Comparison of ENCODE assay signal across 20 cellular contexts in genomic region chr15:29800441-29801366, GRCh38. TPM values are rescaled to one million over a fixed set of nuclear protein-coding genes. Genes with fewer than 3 reads are reported as not detected.
A peak's percentile ranks its signal among the peaks of the same experiment; 100 is the strongest.
DNase-seq lines count a peak whose midpoint lies in the region; ATAC-seq, FAIRE-seq and TF ChIP-seq lines count a peak whose summit lies in the region.
"Had no signal": no experiment of that assay in that cellular context is flagged by ENCODE, and none has a peak within 500 bp of the region (broad histone marks: within the 10 kb centered on the region; RNA-seq: fewer than 3 reads in every experiment).

No MANE protein-coding gene starts in this region.

- TF ChIP-seq RAD21 in A549 (conservative IDR thresholded peaks at IDR 0.05 in 1 of 2, IDR thresholded peaks at IDR 0.05 in 1 of 2), result no peak

- no peak for TF ChIP-seq CTCF in A549 (IDR thresholded peaks at IDR 0.05)
- TF ChIP-seq CTCF in RWPE2 (IDR thresholded peaks at IDR 0.05; ENCODE audit: poor library complexity, severe bottlenecking), result no peak
- TF ChIP-seq CTCF in fibroblast of pulmonary artery (IDR thresholded peaks at IDR 0.05; ENCODE audit: low read length, missing control alignments), result no peak
- TF ChIP-seq CTCF in nephron (IDR thresholded peaks at IDR 0.05; ENCODE audit: unreplicated experiment in 3 of 3), result no peak

- 88% methylated on average over 7 of the region's 7 CpGs for WGBS in A549 (ENCODE audit: missing lambda C conversion rate)

- no peak for TF ChIP-seq EP300 in A549 (IDR thresholded peaks at IDR 0.05)

- H3K27ac ChIP-seq in A549, result no peak overlapping the region
- peak overlapping the region; percentile 21 for H3K27ac ChIP-seq in RWPE2 (ENCODE audit: poor library complexity, severe bottlenecking)

- H3K4me3 Mint-ChIP-seq in nephron, result no peak overlapping the region
- H3K4me3 Mint-ChIP-seq in activated CD8-positive, alpha-beta memory T cell treated with anti-CD3 and anti-CD28 coated beads, Interleukin-2, amount 10 ng/mL, durations not matched to agents 7 days and 5 days, result no peak overlapping the region
- H3K4me3 Mint-ChIP-seq in activated T-helper 17 cell treated with anti-CD3 and anti-CD28 coated beads, Interleukin-2, amount 50 U/mL, for 72 hours, result no peak overlapping the region
- H3K4me3 Mint-ChIP-seq: activated CD8-positive, alpha-beta T cell treated with anti-CD3 and anti-CD28 coated beads for 36 hours; activated naive CD8-positive, alpha-beta T cell treated with anti-CD3 and anti-CD28 coated beads, Interleukin-2, amount 50 U/mL, for 24 hours; activated T-helper 1 cell treated with anti-CD3 and anti-CD28 coated beads, Interleukin-12 subunit alpha, Interleukin-12 subunit beta, Interleukin-2, Interleukin-4 antibody, amounts not matched to agents 30 ng/mL and 10 ng/mL and 1 ng/mL, durations not matched to agents 14 hours and 24 hours and 36 hours; CD4-positive, alpha-beta T cell had no signal

- peak overlapping the region; percentile 1 to 87 (median 60) for H3K27ac Mint-ChIP-seq in nephron
- no peak overlapping the region for H3K27ac Mint-ChIP-seq in activated CD8-positive, alpha-beta memory T cell treated with anti-CD3 and anti-CD28 coated beads, Interleukin-2, amount 10 ng/mL, durations not matched to agents 7 days and 5 days
- H3K27ac Mint-ChIP-seq in activated T-helper 17 cell treated with anti-CD3 and anti-CD28 coated beads, Interleukin-2, amount 50 U/mL, for 72 hours, result no peak overlapping the region
- H3K27ac Mint-ChIP-seq: activated CD8-positive, alpha-beta T cell treated with anti-CD3 and anti-CD28 coated beads for 36 hours; activated naive CD8-positive, alpha-beta T cell treated with anti-CD3 and anti-CD28 coated beads, Interleukin-2, amount 50 U/mL, for 24 hours; activated T-helper 1 cell treated with anti-CD3 and anti-CD28 coated beads, Interleukin-12 subunit alpha, Interleukin-12 subunit beta, Interleukin-2, Interleukin-4 antibody, amounts not matched to agents 30 ng/mL and 10 ng/mL and 1 ng/mL, durations not matched to agents 14 hours and 24 hours and 36 hours; CD4-positive, alpha-beta T cell had no signal

- H3K4me2 ChIP-seq in A549, result no peak overlapping the region

- FAIRE-seq in A549 (lab: Jason Lieb, UNC) (peak; percentile 96), RCC 7860 (lab: Jason Lieb, UNC) (no peak)

- H3K4me3 ChIP-seq in A549 (no peak overlapping the region), RWPE2 (ENCODE audit: severe bottlenecking) (no peak overlapping the region), fibroblast of pulmonary artery (replicated peaks; ENCODE audit: low read depth, low read length) (peak overlapping the region; percentile 26)
- H3K4me3 ChIP-seq: mucosa of descending colon had no signal

- no peak for TF ChIP-seq POLR2A in A549 (IDR thresholded peaks at IDR 0.05; ENCODE audit: low read length)

- no peak for DNase-seq in A549 (ENCODE audit: low read depth in 1 of 2, low spot score in 1 of 2)
- DNase-seq in RWPE2 (ENCODE audit: low spot score), result no peak
- DNase-seq in fibroblast of pulmonary artery (ENCODE audit: low read depth), result peak; percentile 80
- no peak for DNase-seq in activated CD8-positive, alpha-beta memory T cell treated with anti-CD3 and anti-CD28 coated beads, Interleukin-2, amount 10 ng/mL, durations not matched to agents 7 days and 5 days
- DNase-seq in NCI-H2196 treated with DMSO at 0.1 percent for 48 hours (lab: John Stamatoyannopoulos, UW; ENCODE audit: unreplicated experiment), result no peak
- no peak for DNase-seq in RCC 7860 (ENCODE audit: low spot score)
- DNase-seq: activated CD8-positive, alpha-beta T cell treated with anti-CD3 and anti-CD28 coated beads for 36 hours; activated naive CD8-positive, alpha-beta T cell treated with anti-CD3 and anti-CD28 coated beads, Interleukin-2, amount 50 U/mL, for 24 hours; caudate nucleus; CD4-positive, alpha-beta T cell; DND-41; mucosa of descending colon; MV-4-11; NCI-H2081 treated with DMSO at 0.1 percent for 48 hours; stimulated activated CD4-positive, alpha-beta T cell treated with anti-CD3 and anti-CD28 coated beads, Interleukin-12 subunit alpha, Interleukin-12 subunit beta, amount 100 ng/mL, for 4 hours; stimulated activated naive CD4-positive, alpha-beta T cell had no signal

- peaks cover 49% of the 10 kb centered on the region for H3K36me3 ChIP-seq in RWPE2 (ENCODE audit: low read depth)

- peaks cover 19% of the 10 kb centered on the region for H3K4me1 Mint-ChIP-seq in nephron
- H3K4me1 Mint-ChIP-seq in activated CD8-positive, alpha-beta memory T cell treated with anti-CD3 and anti-CD28 coated beads, Interleukin-2, amount 10 ng/mL, durations not matched to agents 7 days and 5 days, result no peaks in the 10 kb centered on the region
- no peaks in the 10 kb centered on the region for H3K4me1 Mint-ChIP-seq in activated T-helper 17 cell treated with anti-CD3 and anti-CD28 coated beads, Interleukin-2, amount 50 U/mL, for 72 hours
- H3K4me1 Mint-ChIP-seq: activated naive CD8-positive, alpha-beta T cell treated with anti-CD3 and anti-CD28 coated beads, Interleukin-2, amount 50 U/mL, for 24 hours had no signal

- no peak for ATAC-seq in A549
- ATAC-seq in RWPE2 (ENCODE audit: low read depth), result no peak
- ATAC-seq in activated CD8-positive, alpha-beta memory T cell treated with anti-CD3 and anti-CD28 coated beads, Interleukin-2, amount 10 ng/mL, durations not matched to agents 7 days and 5 days, result no peak
- no peak for ATAC-seq in activated T-helper 17 cell treated with anti-CD3 and anti-CD28 coated beads, Interleukin-2, amount 50 U/mL, for 72 hours (replicated peaks)
- ATAC-seq: activated CD8-positive, alpha-beta T cell treated with anti-CD3 and anti-CD28 coated beads for 36 hours; activated naive CD8-positive, alpha-beta T cell treated with anti-CD3 and anti-CD28 coated beads, Interleukin-2, amount 50 U/mL, for 24 hours; mucosa of descending colon; Panc1 had no signal

- CTCF ChIA-PET in A549 (lab: Yijun Ruan, JAX), result interaction anchor here (0.9 to 2.2 kb wide), 4 partner anchors 10 to 125 kb away, joined by 3 to 6 read pairs (median 5); no protein-coding TSS in a partner anchor
- CTCF ChIA-PET in activated CD8-positive, alpha-beta memory T cell treated with anti-CD3 and anti-CD28 coated beads, Interleukin-2, amount 10 ng/mL, durations not matched to agents 7 days and 5 days (lab: Charles Lee), result no interaction called here

- peaks cover 49% of the 10 kb centered on the region for H3K36me3 Mint-ChIP-seq in nephron (ENCODE audit: low read depth)
- H3K36me3 Mint-ChIP-seq in activated CD8-positive, alpha-beta memory T cell treated with anti-CD3 and anti-CD28 coated beads, Interleukin-2, amount 10 ng/mL, durations not matched to agents 7 days and 5 days, result no peaks in the 10 kb centered on the region
- H3K36me3 Mint-ChIP-seq in activated T-helper 17 cell treated with anti-CD3 and anti-CD28 coated beads, Interleukin-2, amount 50 U/mL, for 72 hours (ENCODE audit: low read depth), result no peaks in the 10 kb centered on the region

- H3K4me1 ChIP-seq in A549 (peaks cover 37% of the 10 kb centered on the region), RWPE2 (ENCODE audit: insufficient read depth, poor library complexity, severe bottlenecking) (peaks cover 20% of the 10 kb centered on the region)

- H3K9me3 Mint-ChIP-seq in nephron, result peaks cover 6% of the 10 kb centered on the region
- no peaks in the 10 kb centered on the region for H3K9me3 Mint-ChIP-seq in activated CD8-positive, alpha-beta memory T cell treated with anti-CD3 and anti-CD28 coated beads, Interleukin-2, amount 10 ng/mL, durations not matched to agents 7 days and 5 days (ENCODE audit: low read depth)
- H3K9me3 Mint-ChIP-seq in activated T-helper 17 cell treated with anti-CD3 and anti-CD28 coated beads, Interleukin-2, amount 50 U/mL, for 72 hours, result no peaks in the 10 kb centered on the region
- H3K9me3 Mint-ChIP-seq: activated CD8-positive, alpha-beta T cell treated with anti-CD3 and anti-CD28 coated beads for 36 hours; activated naive CD8-positive, alpha-beta T cell treated with anti-CD3 and anti-CD28 coated beads, Interleukin-2, amount 50 U/mL, for 24 hours; activated T-helper 1 cell treated with anti-CD3 and anti-CD28 coated beads, Interleukin-12 subunit alpha, Interleukin-12 subunit beta, Interleukin-2, Interleukin-4 antibody, amounts not matched to agents 30 ng/mL and 10 ng/mL and 1 ng/mL, durations not matched to agents 14 hours and 24 hours and 36 hours; CD4-positive, alpha-beta T cell had no signal

- POLR2A ChIA-PET in A549 (lab: Yijun Ruan, JAX), result no interaction called here

- H3K9me3 ChIP-seq in A549, result no peaks in the 10 kb centered on the region
- no peaks in the 10 kb centered on the region for H3K9me3 ChIP-seq in RWPE2 (ENCODE audit: severe bottlenecking)
- H3K9me3 ChIP-seq: mucosa of descending colon had no signal

- no peaks in the 10 kb centered on the region for H3K27me3 ChIP-seq in RWPE2 (ENCODE audit: insufficient read depth, poor library complexity, severe bottlenecking)

- H3K27me3 Mint-ChIP-seq in nephron (ENCODE audit: low read depth), result no peaks in the 10 kb centered on the region
- peaks cover 24% of the 10 kb centered on the region for H3K27me3 Mint-ChIP-seq in activated CD8-positive, alpha-beta memory T cell treated with anti-CD3 and anti-CD28 coated beads, Interleukin-2, amount 10 ng/mL, durations not matched to agents 7 days and 5 days
- peaks cover 38% of the 10 kb centered on the region for H3K27me3 Mint-ChIP-seq in activated T-helper 17 cell treated with anti-CD3 and anti-CD28 coated beads, Interleukin-2, amount 50 U/mL, for 72 hours

TF ChIP-seq in A549, 52 proteins besides CTCF, POLR2A, EP300 and RAD21 (continues in another document):
- no peak for TF ChIP-seq PHF8 (IDR thresholded peaks at IDR 0.05; ENCODE audit: borderline replicate concordance, low read depth)

RNA-seq across cellular contexts. Expression of gene TJP1, which starts 21.6 kb away (rescaled TPM):
- polyA plus RNA-seq in A549 (2011; rRNA removed), result 158 and 179 TPM in 2 replicates
- polyA plus RNA-seq in A549 (2012; cell fraction: cytosol; rRNA removed), result 40.7 and 44.6 TPM in 2 replicates
- 35.6 and 48.6 TPM in 2 replicates for polyA plus RNA-seq in A549 (2012; cell fraction: nucleus; rRNA removed)
- 55.0 to 60.6 TPM (median 60.3 TPM) in 3 replicates for polyA plus RNA-seq in A549 (2017; fragmentation: RNase III; extraction: RNeasy Plus Mini Kit Qiagen cat#74134 plus additional on column Dnase treatment)
- polyA minus RNA-seq in A549 (2011; rRNA and poly(A)+ RNA removed), result 136 and 137 TPM in 2 replicates
- total RNA-seq in activated CD8-positive, alpha-beta memory T cell treated with anti-CD3 and anti-CD28 coated beads, Interleukin-2, amount 10 ng/mL, durations not matched to agents 7 days and 5 days, result not detected
- not detected for total RNA-seq in activated T-helper 17 cell treated with anti-CD3 and anti-CD28 coated beads, Interleukin-2, amount 50 U/mL, for 72 hours
- total RNA-seq: activated CD8-positive, alpha-beta T cell treated with anti-CD3 and anti-CD28 coated beads for 36 hours; activated T-helper 1 cell treated with anti-CD3 and anti-CD28 coated beads, Interleukin-12 subunit alpha, Interleukin-12 subunit beta, Interleukin-2, Interleukin-4 antibody, amounts not matched to agents 30 ng/mL and 10 ng/mL and 1 ng/mL, durations not matched to agents 14 hours and 24 hours and 36 hours; CD4-positive, alpha-beta T cell had no signal

Comparison
In these comparisons a context has a peak if more than half of its experiments do, and no peak if none do; other contexts are left out.
1. H3K27ac Mint-ChIP-seq: peak in nephron (3 of 3); none in activated CD8-positive, alpha-beta memory T cell treated with anti-CD3 and anti-CD28 coated beads, Interleukin-2, amount 10 ng/mL, durations not matched to agents 7 days and 5 days (single experiment) and activated T-helper 17 cell treated with anti-CD3 and anti-CD28 coated beads, Interleukin-2, amount 50 U/mL, for 72 hours (single experiment).